ENCODE assay signal across 24 cellular contexts in genomic region chr22:32517921-32518320, GRCh38.
"Had no signal": no experiment of that assay in that cellular context is flagged by ENCODE, and none has a peak within 500 bp of the region (broad histone marks: within the 10 kb centered on the region; RNA-seq: fewer than 3 reads in every experiment).

No MANE protein-coding gene starts in this region.

- DNase-seq: stimulated activated CD4-positive, alpha-beta T cell treated with anti-CD3 and anti-CD28 coated beads, Interleukin-1b, Interleukin-23, amount 100 ng/mL, for 48 hours; stimulated activated CD4-positive, alpha-beta T cell treated with anti-CD3 and anti-CD28 coated beads, Interleukin-2, amount 100 ng/mL, for 48 hours; stimulated activated CD4-positive, alpha-beta T cell treated with anti-CD3 and anti-CD28 coated beads, Interleukin-4, amount 100 ng/mL, for 1 hour; stimulated activated CD4-positive, alpha-beta T cell treated with anti-CD3 and anti-CD28 coated beads, Interleukin-4, amount 100 ng/mL, for 4 hours; stimulated activated CD8-positive, alpha-beta memory T cell treated with anti-CD3 and anti-CD28 coated beads, Interleukin-4, amount 100 ng/mL, for 48 hours; stimulated activated naive B cell treated with anti-CD40 and anti-IgM and Interleukin-4, amounts not matched to agents 10 μg/mL and 1 μg/mL and 100 μg/mL, for 72 hours; stimulated activated naive CD4-positive, alpha-beta T cell; stimulated activated naive CD4-positive, alpha-beta T cell treated with Interleukin-2 at 50 U/mL for 16 hours; stimulated activated naive CD8-positive, alpha-beta T cell treated with anti-CD3 and anti-CD28 coated beads, Interleukin-15, amount 100 ng/mL, for 72 hours; stimulated activated naive CD8-positive, alpha-beta T cell treated with anti-CD3 and anti-CD28 coated beads, Interleukin-15, Interleukin-2, amounts not matched to agents 100 U/mL and 50 U/mL, for 24 hours; stomach; substantia nigra; testis; thyroid gland; tibial artery; transverse colon; trophoblast cell; upper lobe of left lung; upper lobe of right lung; uterus had no signal

- H3K27ac Mint-ChIP-seq: stimulated activated effector memory CD8-positive, alpha-beta T cell treated with anti-CD3 and anti-CD28 coated beads, Interleukin-12 subunit alpha, Interleukin-12 subunit beta, amount 100 ng/mL, for 72 hours; stimulated activated memory B cell treated with anti-CD40 and anti-IgM and Interleukin-4, amounts not matched to agents 10 μg/mL and 1 μg/mL and 100 μg/mL, for 72 hours; stimulated activated naive B cell treated with anti-CD40 and anti-IgM and Interleukin-4, amounts not matched to agents 10 μg/mL and 1 μg/mL and 100 μg/mL, for 72 hours; stimulated activated naive CD8-positive, alpha-beta T cell treated with anti-CD3 and anti-CD28 coated beads, Interleukin-15, amount 100 ng/mL, for 72 hours; stimulated activated naive CD8-positive, alpha-beta T cell treated with anti-CD3 and anti-CD28 coated beads, Interleukin-15, Interleukin-2, amounts not matched to agents 100 ng/mL and 50 ng/mL, for 24 hours; type B pancreatic cell had no signal

- H3K4me1 Mint-ChIP-seq: stimulated activated effector memory CD8-positive, alpha-beta T cell treated with anti-CD3 and anti-CD28 coated beads, Interleukin-12 subunit alpha, Interleukin-12 subunit beta, amount 100 ng/mL, for 72 hours; stimulated activated memory B cell treated with anti-CD40 and anti-IgM and Interleukin-4, amounts not matched to agents 10 μg/mL and 1 μg/mL and 100 μg/mL, for 72 hours; stimulated activated naive B cell treated with anti-CD40 and anti-IgM and Interleukin-4, amounts not matched to agents 10 μg/mL and 1 μg/mL and 100 μg/mL, for 72 hours; stimulated activated naive CD8-positive, alpha-beta T cell treated with anti-CD3 and anti-CD28 coated beads, Interleukin-15, amount 100 ng/mL, for 72 hours had no signal

- H3K4me3 Mint-ChIP-seq: stimulated activated effector memory CD8-positive, alpha-beta T cell treated with anti-CD3 and anti-CD28 coated beads, Interleukin-12 subunit alpha, Interleukin-12 subunit beta, amount 100 ng/mL, for 72 hours; stimulated activated memory B cell treated with anti-CD40 and anti-IgM and Interleukin-4, amounts not matched to agents 10 μg/mL and 1 μg/mL and 100 μg/mL, for 72 hours; stimulated activated naive B cell treated with anti-CD40 and anti-IgM and Interleukin-4, amounts not matched to agents 10 μg/mL and 1 μg/mL and 100 μg/mL, for 72 hours; stimulated activated naive CD8-positive, alpha-beta T cell treated with anti-CD3 and anti-CD28 coated beads, Interleukin-15, amount 100 ng/mL, for 72 hours; stimulated activated naive CD8-positive, alpha-beta T cell treated with anti-CD3 and anti-CD28 coated beads, Interleukin-15, Interleukin-2, amounts not matched to agents 100 ng/mL and 50 ng/mL, for 24 hours; type B pancreatic cell had no signal

- H3K27me3 Mint-ChIP-seq: stimulated activated memory B cell treated with anti-CD40 and anti-IgM and Interleukin-4, amounts not matched to agents 10 μg/mL and 1 μg/mL and 100 μg/mL, for 72 hours; stimulated activated naive CD8-positive, alpha-beta T cell treated with anti-CD3 and anti-CD28 coated beads, Interleukin-15, amount 100 ng/mL, for 72 hours; stimulated activated naive CD8-positive, alpha-beta T cell treated with anti-CD3 and anti-CD28 coated beads, Interleukin-15, Interleukin-2, amounts not matched to agents 100 ng/mL and 50 ng/mL, for 24 hours; type B pancreatic cell had no signal

- H3K36me3 Mint-ChIP-seq: stimulated activated effector memory CD8-positive, alpha-beta T cell treated with anti-CD3 and anti-CD28 coated beads, Interleukin-12 subunit alpha, Interleukin-12 subunit beta, amount 100 ng/mL, for 72 hours; stimulated activated memory B cell treated with anti-CD40 and anti-IgM and Interleukin-4, amounts not matched to agents 10 μg/mL and 1 μg/mL and 100 μg/mL, for 72 hours had no signal

- H3K9me3 Mint-ChIP-seq: stimulated activated effector memory CD8-positive, alpha-beta T cell treated with anti-CD3 and anti-CD28 coated beads, Interleukin-12 subunit alpha, Interleukin-12 subunit beta, amount 100 ng/mL, for 72 hours; stimulated activated memory B cell treated with anti-CD40 and anti-IgM and Interleukin-4, amounts not matched to agents 10 μg/mL and 1 μg/mL and 100 μg/mL, for 72 hours; stimulated activated naive CD8-positive, alpha-beta T cell treated with anti-CD3 and anti-CD28 coated beads, Interleukin-15, amount 100 ng/mL, for 72 hours; stimulated activated naive CD8-positive, alpha-beta T cell treated with anti-CD3 and anti-CD28 coated beads, Interleukin-15, Interleukin-2, amounts not matched to agents 100 ng/mL and 50 ng/mL, for 24 hours; type B pancreatic cell had no signal
